20 cellular contexts compared by ENCODE assay signal in the genomic region with DNA sequence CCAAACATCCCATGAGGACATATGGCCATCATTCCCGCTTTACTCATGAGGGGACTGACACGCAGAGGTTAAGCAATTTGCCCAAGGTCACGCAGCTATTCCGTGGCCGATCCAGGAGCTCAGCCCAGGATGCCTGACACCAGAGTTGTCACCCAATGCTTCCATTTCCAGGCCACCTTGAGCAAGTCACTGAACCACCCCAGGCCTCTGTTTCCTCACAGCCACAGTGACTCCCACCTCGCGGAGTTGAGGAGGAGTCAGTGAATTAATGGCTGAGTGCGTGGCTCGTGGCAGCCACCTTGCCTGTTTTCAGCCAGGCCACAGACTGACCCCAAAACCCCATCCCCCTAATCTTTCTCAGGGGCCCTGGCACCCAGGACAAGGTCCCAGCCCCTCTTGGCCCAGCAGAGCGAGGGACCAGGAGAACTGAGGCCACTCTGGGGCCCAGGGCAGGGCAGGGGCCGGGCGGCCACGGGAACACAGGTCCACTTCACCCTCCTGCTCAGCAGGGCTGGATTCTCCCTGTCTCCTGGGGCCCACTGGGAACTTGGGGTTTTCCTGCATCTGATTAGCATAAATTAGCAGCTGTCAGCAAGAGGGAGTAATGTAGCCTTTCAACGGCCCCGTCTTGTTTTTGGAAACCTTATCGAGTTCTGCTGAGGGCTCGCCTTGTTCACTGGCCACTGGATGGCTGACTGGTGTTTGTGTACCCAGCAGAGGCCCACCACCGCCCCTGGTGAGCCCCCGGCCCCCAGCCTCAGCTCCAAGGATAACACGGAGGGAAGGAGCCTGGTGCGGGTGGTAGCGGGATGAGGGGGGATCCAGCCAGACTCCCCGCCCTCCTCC. TPM values are rescaled to one million over a fixed set of nuclear protein-coding genes. Genes with fewer than 3 reads are reported as not detected.
"Had no signal": no experiment of that assay in that cellular context is flagged by ENCODE, and none has a peak within 500 bp of the region (broad histone marks: within the 10 kb centered on the region; RNA-seq: fewer than 3 reads in every experiment).

No MANE protein-coding gene starts in this region.

- H3K27ac Mint-ChIP-seq: activated CD4-positive, alpha-beta T cell treated with anti-CD3 and anti-CD28 coated beads, Interleukin-2, amount 10 ng/mL, durations not matched to agents 7 days and 5 days; natural killer cell treated with Interleukin-12 subunit alpha and Interleukin-12 subunit beta and Interleukin-15 and Interleukin-18, amount 100 ng/mL, for 72 hours; stimulated activated naive B cell treated with anti-CD40 and anti-IgM and Interleukin-4, amounts not matched to agents 10 μg/mL and 1 μg/mL and 100 μg/mL, for 72 hours had no signal

- ATAC-seq: activated CD4-positive, CD25-positive, alpha-beta regulatory T cell treated with anti-CD3 and anti-CD28 coated beads, Interleukin-2, amount 50 U/mL, for 24 hours; activated T-cell treated with anti-CD3 and anti-CD28 coated beads, Interleukin-2, amount 50 U/mL, for 4 hours; gastrocnemius medialis; natural killer cell treated with Interleukin-12 subunit alpha and Interleukin-12 subunit beta and Interleukin-15 and Interleukin-18, amount 100 ng/mL, for 72 hours; stimulated activated naive B cell treated with anti-CD40 and anti-IgM and Interleukin-4, amounts not matched to agents 10 μg/mL and 1 μg/mL and 100 μg/mL, for 72 hours; T-helper 17 cell had no signal

- H3K9me3 Mint-ChIP-seq: activated CD4-positive, alpha-beta T cell treated with anti-CD3 and anti-CD28 coated beads, Interleukin-2, amount 10 ng/mL, durations not matched to agents 7 days and 5 days; activated T-cell treated with anti-CD3 and anti-CD28 coated beads, Interleukin-2, amount 50 U/mL, for 4 hours; natural killer cell treated with Interleukin-12 subunit alpha and Interleukin-12 subunit beta and Interleukin-15 and Interleukin-18, amount 100 ng/mL, for 72 hours; stimulated activated naive B cell treated with anti-CD40 and anti-IgM and Interleukin-4, amounts not matched to agents 10 μg/mL and 1 μg/mL and 100 μg/mL, for 72 hours had no signal

- DNase-seq: activated CD4-positive, alpha-beta T cell treated with anti-CD3 and anti-CD28 coated beads, Interleukin-2, amount 10 ng/mL, durations not matched to agents 7 days and 5 days; activated CD8-positive, alpha-beta memory T cell treated with anti-CD3 and anti-CD28 coated beads, Interleukin-2, amount 50 U/mL, for 4 hours; activated effector memory CD4-positive, alpha-beta T cell treated with anti-CD3 and anti-CD28 coated beads, Interleukin-2, amount 50 U/mL, for 16 hours; activated naive CD4-positive, alpha-beta T cell treated with anti-CD3 and anti-CD28 coated beads, Interleukin-2, amount 50 U/mL, for 16 hours; activated T-cell treated with anti-CD3 and anti-CD28 coated beads, Interleukin-2, amount 50 U/mL, for 4 hours; gastrocnemius medialis; stimulated activated CD4-positive, alpha-beta T cell treated with anti-CD3 and anti-CD28 coated beads, Interleukin-4, amount 100 ng/mL, for 4 hours; stimulated activated naive B cell treated with anti-CD40 and anti-IgM and Interleukin-4, amounts not matched to agents 10 μg/mL and 1 μg/mL and 100 μg/mL, for 72 hours; T-helper 17 cell; thyroid gland had no signal

- H3K27me3 ChIP-seq: adrenal gland, gastrocnemius medialis, spleen, thyroid gland had no signal

- H3K9me3 ChIP-seq: adrenal gland, gastrocnemius medialis, spleen, thyroid gland had no signal

- H3K4me3 Mint-ChIP-seq: activated CD4-positive, alpha-beta T cell treated with anti-CD3 and anti-CD28 coated beads, Interleukin-2, amount 10 ng/mL, durations not matched to agents 7 days and 5 days; activated T-cell treated with anti-CD3 and anti-CD28 coated beads, Interleukin-2, amount 50 U/mL, for 4 hours; natural killer cell treated with Interleukin-12 subunit alpha and Interleukin-12 subunit beta and Interleukin-15 and Interleukin-18, amount 100 ng/mL, for 72 hours; stimulated activated naive B cell treated with anti-CD40 and anti-IgM and Interleukin-4, amounts not matched to agents 10 μg/mL and 1 μg/mL and 100 μg/mL, for 72 hours; T-helper 17 cell had no signal

- H3K36me3 Mint-ChIP-seq: natural killer cell treated with Interleukin-12 subunit alpha and Interleukin-12 subunit beta and Interleukin-15 and Interleukin-18, amount 100 ng/mL, for 72 hours had no signal

- H3K4me1 ChIP-seq: adrenal gland, gastrocnemius medialis, thyroid gland had no signal

- H3K27me3 Mint-ChIP-seq: natural killer cell treated with Interleukin-12 subunit alpha and Interleukin-12 subunit beta and Interleukin-15 and Interleukin-18, amount 100 ng/mL, for 72 hours; stimulated activated naive B cell treated with anti-CD40 and anti-IgM and Interleukin-4, amounts not matched to agents 10 μg/mL and 1 μg/mL and 100 μg/mL, for 72 hours; T-helper 17 cell had no signal

- H3K36me3 ChIP-seq: adrenal gland, gastrocnemius medialis, spleen, thyroid gland had no signal

- H3K27ac ChIP-seq: adrenal gland, gastrocnemius medialis, thyroid gland had no signal

- H3K4me3 ChIP-seq: adrenal gland, gastrocnemius medialis, spleen, thyroid gland had no signal

- FAIRE-seq: colon, endometrium had no signal

RNA-seq across cellular contexts. Expression of a gene that starts 19.7 kb away (rescaled TPM):
- total RNA-seq: renal cortical epithelial cell had no signal

RNA-seq across cellular contexts. Expression of a gene that starts 53.9 kb away (rescaled TPM):
- total RNA-seq: activated CD4-positive, alpha-beta T cell treated with anti-CD3 and anti-CD28 coated beads, Interleukin-2, amount 10 ng/mL, durations not matched to agents 7 days and 5 days; cardiac septum; gastrocnemius medialis; lower leg skin; renal cortical epithelial cell; ureter had no signal
